8 cellular contexts compared by ENCODE assay signal in genomic region chr1:39490596-39491145, GRCh38. TPM values are rescaled to one million over a fixed set of nuclear protein-coding genes. Genes with fewer than 3 reads are reported as not detected.
DNase-seq lines count a peak whose midpoint lies in the region; ATAC-seq and TF ChIP-seq lines count a peak whose summit lies in the region.

No MANE protein-coding gene starts in this region.

- peak overlapping the region; percentile 86 for H2AFZ ChIP-seq in mammary epithelial cell (ENCODE audit: low read depth, low read length)

- BruUV-seq in mammary epithelial cell (replicated peaks; lab: Mats Ljungman, UMichigan) = no TSS peak

- TF ChIP-seq CTCF in C4-2B (conservative IDR thresholded peaks at IDR 0.05) (no peak), mammary epithelial cell (conservative IDR thresholded peaks at IDR 0.05 in 1 of 2, IDR thresholded peaks at IDR 0.05 in 1 of 2; ENCODE audit: extremely low read depth in 1 of 2, insufficient read depth in 1 of 2, low read depth in 1 of 2, low read length in 2 of 2) (no peak), lower lobe of right lung (IDR thresholded peaks at IDR 0.05) (no peak), upper lobe of left lung (IDR thresholded peaks at IDR 0.05) (no peak)

- dilution Hi-C loops in mammary epithelial cell (cut with HindIII; ENCODE audit: low sequenced_read_pairs) = no loop called here

- peak; percentile 10 for ATAC-seq in GM21529 (IDR thresholded peaks at IDR 0.05; ENCODE audit: unreplicated experiment)
- peak; percentile 48 to 50 for ATAC-seq in lower lobe of right lung
- peak in 1 of 2 donors; percentile 25 for ATAC-seq in upper lobe of left lung (ENCODE audit: low FRiP score in 2 of 2)
- no peak for ATAC-seq in HG02763 (IDR thresholded peaks at IDR 0.05; ENCODE audit: unreplicated experiment)
- no peak for ATAC-seq in GM18498 (IDR thresholded peaks at IDR 0.05; ENCODE audit: unreplicated experiment)

- in situ Hi-C loops in mammary epithelial cell (cut with MboI; ENCODE audit: low sequenced_read_pairs in 2 of 2) = no loop called here

- peak overlapping the region; percentile 41; the same call in 1 of the 2 replicates for H3K27ac ChIP-seq in C4-2B
- H3K27ac ChIP-seq in mammary epithelial cell (ENCODE audit: insufficient read depth, low read depth, low read length) = no peak overlapping the region
- no peak overlapping the region for H3K27ac ChIP-seq in lower lobe of right lung
- H3K27ac ChIP-seq in upper lobe of left lung = peak overlapping the region in 1 of 4 donors; percentile 2

- H3K9me3 ChIP-seq in mammary epithelial cell (replicated peaks; ENCODE audit: insufficient read depth, low read length) (no peaks in the 10 kb centered on the region), lower lobe of right lung (no peaks in the 10 kb centered on the region), upper lobe of left lung (no peaks in the 10 kb centered on the region)

- TF ChIP-seq EP300 in upper lobe of left lung (IDR thresholded peaks at IDR 0.05) = no peak

- intact Hi-C loops in mammary epithelial cell (cut with micrococcal nuclease) (no loop called here), lower lobe of right lung (cut with DNase I) (no loop called here)

- H4K20me1 ChIP-seq in mammary epithelial cell (ENCODE audit: insufficient read depth, low read length) = peaks cover 4% of the 10 kb centered on the region

- H3K9ac ChIP-seq in mammary epithelial cell (ENCODE audit: insufficient read depth, low read length) = no peak overlapping the region

- CTCF ChIA-PET in mammary epithelial cell (lab: Charles Lee; ENCODE audit: low non-redundant PET) = no interaction called here

- WGBS in mammary epithelial cell (ENCODE audit: low coverage, missing lambda C conversion rate) = 25% methylated on average over 20 of the region's 32 CpGs
- 16 to 19% methylated on average over 13 to 28 of the region's 32 CpGs for WGBS in upper lobe of left lung, 2 donors

- H3K4me2 ChIP-seq in mammary epithelial cell (ENCODE audit: insufficient read depth, low read depth, low read length) = peak overlapping the region; percentile 88

- no peak for TF ChIP-seq POLR2A in upper lobe of left lung (IDR thresholded peaks at IDR 0.05)

- no peaks in the 10 kb centered on the region for H3K79me2 ChIP-seq in mammary epithelial cell (ENCODE audit: insufficient read depth, low read length)

- peaks cover 8% of the 10 kb centered on the region for H3K4me1 ChIP-seq in mammary epithelial cell (ENCODE audit: insufficient read depth, low read length)
- peaks cover 9% of the 10 kb centered on the region for H3K4me1 ChIP-seq in lower lobe of right lung
- H3K4me1 ChIP-seq in upper lobe of left lung = peaks cover 2 to 21% (median 11%) of the 10 kb centered on the region in 4 donors

- H3K4me3 ChIP-seq in mammary epithelial cell (replicated peaks in 1 of 3; ENCODE audit: insufficient read depth in 1 of 3, low read depth in 2 of 3, low read length in 3 of 3) (peak overlapping the region in 2 of 3 experiments; percentile 21 to 36), lower lobe of right lung (peak overlapping the region; percentile 57), upper lobe of left lung (peak overlapping the region; percentile 30 to 64 (median 54))

- DNase-seq in NCI-H748 treated with DMSO at 0.1 percent for 48 hours (lab: John Stamatoyannopoulos, UW) (peak; percentile 85), mammary epithelial cell (peak; percentile 19), lower lobe of right lung (no peak), upper lobe of left lung (no peak)

- peaks cover 8% of the 10 kb centered on the region for H3K27me3 ChIP-seq in mammary epithelial cell (ENCODE audit: insufficient read depth, low read length)
- H3K27me3 ChIP-seq in lower lobe of right lung (ENCODE audit: low read depth) = peaks cover 38% of the 10 kb centered on the region
- peaks cover 0 to 13% (median 6%) of the 10 kb centered on the region in 4 donors for H3K27me3 ChIP-seq in upper lobe of left lung

- H3K36me3 ChIP-seq in mammary epithelial cell (ENCODE audit: insufficient read depth, low read length) (peaks cover 11% of the 10 kb centered on the region), lower lobe of right lung (peaks cover 28% of the 10 kb centered on the region), upper lobe of left lung (peaks cover 6 to 25% (median 22%) of the 10 kb centered on the region in 4 donors)

RNA-seq across cellular contexts. Expression of gene BMP8A, which starts 0.8 kb away (rescaled TPM):
- total RNA-seq in mammary epithelial cell (under 1 TPM in 1 of 2 donors, not detected in 1; 0.50 TPM), lower lobe of right lung (not detected), upper lobe of left lung (1 to 10 TPM in 2 of 6 donors, under 1 TPM in 3, not detected in 1; 0.30 to 1.4 (median 0.88) TPM)
- not detected for polyA plus RNA-seq in mammary epithelial cell
- polyA minus RNA-seq in mammary epithelial cell = not detected

Comparison
In these comparisons a context has a peak if more than half of its experiments do, and no peak if none do; other contexts are left out.
1. ATAC-seq: peak in GM21529 (single experiment) and lower lobe of right lung (2 of 2); none in HG02763 (single experiment) and GM18498 (single experiment).
2. DNase-seq: peak in NCI-H748 treated with DMSO at 0.1 percent for 48 hours (single experiment) and mammary epithelial cell (single experiment); none in lower lobe of right lung (single experiment) and upper lobe of left lung (0 of 2).
3. Peak in every context shown above with its lines, with median percentiles within 50 percentile points of each other: H3K4me3 ChIP-seq.